ENCODE assay signal across 21 cellular contexts in the genomic region with DNA sequence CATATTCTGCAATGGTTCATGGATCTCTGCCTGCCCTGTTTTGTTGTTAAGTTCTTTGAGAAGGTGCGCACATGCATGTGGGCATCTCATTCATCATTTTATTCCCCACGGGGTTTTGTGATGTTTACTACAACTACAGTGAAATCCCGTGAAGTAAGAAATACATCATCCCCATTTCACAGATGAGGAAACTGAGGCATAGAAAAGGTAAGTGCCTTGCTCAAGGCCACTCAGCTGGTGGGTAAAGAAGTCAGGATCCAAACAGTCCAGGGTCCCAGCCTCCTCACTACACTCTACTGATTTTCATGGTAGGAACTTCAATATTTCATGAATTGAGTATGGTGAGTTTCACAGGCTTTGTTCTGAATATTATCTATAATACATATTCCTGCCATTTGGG.
A peak's percentile ranks its signal among the peaks of the same experiment; 100 is the strongest.
DNase-seq lines count a peak whose midpoint lies in the region; ATAC-seq, FAIRE-seq and TF ChIP-seq lines count a peak whose summit lies in the region.
"Had no signal": no experiment of that assay in that cellular context is flagged by ENCODE, and none has a peak within 500 bp of the region (broad histone marks: within the 10 kb centered on the region; RNA-seq: fewer than 3 reads in every experiment).

No MANE protein-coding gene starts in this region.

- H4K5ac ChIP-seq in mesendoderm (ENCODE audit: low read length) = no peak overlapping the region

- H3K4me2 ChIP-seq in HepG2 (ENCODE audit: low read depth, low read length) (no peak overlapping the region), K562 (ENCODE audit: insufficient read depth, low read length) (no peak overlapping the region), mesendoderm (ENCODE audit: low read length) (no peak overlapping the region)

- H3K4me3 ChIP-seq in HepG2 (replicated peaks in 1 of 3; ENCODE audit: insufficient read depth in 1 of 3, low read depth in 2 of 3, low read length in 3 of 3) (no peak overlapping the region), right lobe of liver (no peak overlapping the region), K562 (no peak overlapping the region), mesendoderm (ENCODE audit: low read length) (no peak overlapping the region)
- H3K4me3 ChIP-seq: BLaER1 treated with 17β-estradiol and CSF1 and Interleukin-3, amounts not matched to agents 10 nM and 100 nM had no signal

- H3K18ac ChIP-seq in mesendoderm (ENCODE audit: low read length) = no peak overlapping the region

- DNase-seq in HepG2 (ENCODE audit: low spot score) = no peak
- DNase-seq in right lobe of liver = no peak
- DNase-seq in K562 (ENCODE audit: extremely low read depth in 1 of 4, low spot score in 3 of 4) = no peak
- no peak for DNase-seq in mesendoderm
- no peak for DNase-seq in NCI-H1092 (lab: John Stamatoyannopoulos, UW)
- no peak for DNase-seq in DMS153 (lab: John Stamatoyannopoulos, UW)
- DNase-seq: CD4-positive, alpha-beta T cell; CD8-positive, alpha-beta memory T cell; DMS 273 treated with DMSO at 0.1 percent for 48 hours; DMS53; DMS79 treated with DMSO at 0.1 percent for 48 hours; GF-D8; H9 had no signal

- H3K23ac ChIP-seq in mesendoderm (ENCODE audit: low read length) = no peak overlapping the region

- TF ChIP-seq CTCF in HepG2 (CRISPR knock-in tag; IDR thresholded peaks at IDR 0.05) = no peak
- TF ChIP-seq CTCF in right lobe of liver (IDR thresholded peaks at IDR 0.05) = no peak
- TF ChIP-seq CTCF in K562 (IDR thresholded peaks at IDR 0.05 in 2 of 3, conservative IDR thresholded peaks at IDR 0.05 in 1 of 3; ENCODE audit: insufficient read depth in 2 of 3, low read depth in 1 of 3, low read length in 3 of 3) = no peak

- TF ChIP-seq POLR2A in HepG2 (IDR thresholded peaks at IDR 0.05; ENCODE audit: insufficient read depth in 1 of 2, low read depth in 2 of 2, low read length in 2 of 2) = no peak
- TF ChIP-seq POLR2A in right lobe of liver (IDR thresholded peaks at IDR 0.05) = no peak
- no peak for TF ChIP-seq POLR2A in K562 (conservative IDR thresholded peaks at IDR 0.05)

- no peak overlapping the region for H3K56ac ChIP-seq in mesendoderm (ENCODE audit: low read length)

- H2AK5ac ChIP-seq in mesendoderm (ENCODE audit: low read length) = no peak overlapping the region

- FAIRE-seq in HepG2 (lab: Jason Lieb, UNC) (no peak), K562 (lab: Jason Lieb, UNC) (no peak)
- FAIRE-seq: A204.1, D721Med, GM12891, GM18507 had no signal

- intact Hi-C loops in HepG2 (cut with micrococcal nuclease; ENCODE audit: unreplicated experiment) = no loop called here
- intact Hi-C loops in right lobe of liver (cut with DNase I) = no loop called here
- intact Hi-C loops in K562 (cut with micrococcal nuclease) = no loop called here

- peak overlapping the region; percentile 59 for H4K8ac ChIP-seq in mesendoderm (ENCODE audit: low read depth, low read length)

- TF ChIP-seq RAD21 in HepG2 (CRISPR knock-in tag; IDR thresholded peaks at IDR 0.05) = no peak
- TF ChIP-seq RAD21 in K562 (CRISPR knock-in tag; conservative IDR thresholded peaks at IDR 0.05 in 1 of 2, IDR thresholded peaks at IDR 0.05 in 1 of 2) = no peak

- no peak overlapping the region for H2BK15ac ChIP-seq in mesendoderm (replicated peaks; ENCODE audit: low read depth)

- no peaks in the 10 kb centered on the region for H3K4me1 ChIP-seq in HepG2 (ENCODE audit: insufficient read depth, low read length)
- no peaks in the 10 kb centered on the region for H3K4me1 ChIP-seq in right lobe of liver
- no peaks in the 10 kb centered on the region for H3K4me1 ChIP-seq in K562 (replicated peaks in 1 of 2; ENCODE audit: control insufficient read depth in 2 of 2, insufficient read depth in 2 of 2, low read length in 2 of 2)
- H3K4me1 ChIP-seq in mesendoderm (ENCODE audit: control insufficient read depth, low read depth, low read length) = no peaks in the 10 kb centered on the region

- no peak overlapping the region for H2BK120ac ChIP-seq in mesendoderm (ENCODE audit: low read depth, low read length)

- BruUV-seq in HepG2 (replicated peaks; lab: Mats Ljungman, UMichigan) (no TSS peak), K562 (replicated peaks; lab: Mats Ljungman, UMichigan) (no TSS peak)

- H3K9ac ChIP-seq in HepG2 (ENCODE audit: insufficient read depth, low read depth, low read length) (no peak overlapping the region), K562 (ENCODE audit: insufficient read depth in 1 of 2, low read depth in 2 of 2, low read length in 2 of 2) (no peak overlapping the region), mesendoderm (ENCODE audit: low read length) (no peak overlapping the region)
- H3K9ac ChIP-seq: BLaER1 treated with 17β-estradiol and CSF1 and Interleukin-3, amounts not matched to agents 10 nM and 100 nM had no signal

- in situ Hi-C loops in HepG2 (cut with HindIII; ENCODE audit: extremely low pct_ligation_motif_present, low pct_unique_long_range_greater_than_20kb) (no loop called here), K562 (cut with MboI) (no loop called here)

- H3K36me3 ChIP-seq in HepG2 (replicated peaks in 1 of 2; ENCODE audit: control insufficient read depth in 1 of 2, insufficient read depth in 2 of 2, low read length in 2 of 2) = no peaks in the 10 kb centered on the region
- H3K36me3 ChIP-seq in right lobe of liver = no peaks in the 10 kb centered on the region
- no peaks in the 10 kb centered on the region for H3K36me3 ChIP-seq in K562 (ENCODE audit: control insufficient read depth, insufficient read depth, low read length)
- no peaks in the 10 kb centered on the region for H3K36me3 ChIP-seq in mesendoderm (ENCODE audit: control insufficient read depth, insufficient read depth, low read length)
- H3K36me3 ChIP-seq: BLaER1 treated with 17β-estradiol and CSF1 and Interleukin-3, amounts not matched to agents 10 nM and 100 nM had no signal

- no peaks in the 10 kb centered on the region for H3K9me3 ChIP-seq in HepG2 (ENCODE audit: low read length)
- no peaks in the 10 kb centered on the region for H3K9me3 ChIP-seq in right lobe of liver
- no peaks in the 10 kb centered on the region for H3K9me3 ChIP-seq in K562 (replicated peaks; ENCODE audit: control insufficient read depth, insufficient read depth, low read depth, low read length)

- no peak overlapping the region for H2AFZ ChIP-seq in HepG2 (ENCODE audit: low read length)
- no peak overlapping the region for H2AFZ ChIP-seq in K562 (ENCODE audit: low read depth, low read length)

- H2BK5ac ChIP-seq in mesendoderm (ENCODE audit: low read length) = no peak overlapping the region

- no peaks in the 10 kb centered on the region for H3K9me1 ChIP-seq in K562 (ENCODE audit: control insufficient read depth, insufficient read depth, low read length)

- WGBS in HepG2 (ENCODE audit: low lambda C conversion rate) = 43% methylated on average over 3 of the region's 3 CpGs
- WGBS in right lobe of liver (ENCODE audit: insufficient coverage, low coverage, low lambda C conversion rate, missing lambda C conversion rate) = 92% methylated on average over 3 of the region's 3 CpGs
- 0% methylated on average over 3 of the region's 3 CpGs for WGBS in K562 (ENCODE audit: insufficient coverage, low coverage, missing lambda C conversion rate)
- WGBS in mesendoderm (ENCODE audit: extremely low coverage, insufficient coverage, low lambda C conversion rate) = no CpG with 5 or more reads among the region's 3 CpGs

- H3K79me1 ChIP-seq in mesendoderm (ENCODE audit: low read length) = no peaks in the 10 kb centered on the region

- no peaks in the 10 kb centered on the region for H4K20me1 ChIP-seq in HepG2 (ENCODE audit: insufficient read depth, low read length)
- no peaks in the 10 kb centered on the region for H4K20me1 ChIP-seq in K562 (replicated peaks; ENCODE audit: control insufficient read depth, insufficient read depth, low read length)
- H4K20me1 ChIP-seq: BLaER1 treated with 17β-estradiol and CSF1 and Interleukin-3, amounts not matched to agents 10 nM and 100 nM had no signal

- TF ChIP-seq EP300 in HepG2 (IDR thresholded peaks at IDR 0.05; ENCODE audit: low read depth in 2 of 2, low read length in 2 of 2) = no peak
- TF ChIP-seq EP300 in HepG2 (CRISPR knock-in tag; IDR thresholded peaks at IDR 0.05; ENCODE audit: borderline replicate concordance) = no peak
- no peak for TF ChIP-seq EP300 in K562 (IDR thresholded peaks at IDR 0.05; ENCODE audit: low read length)

- H3K27me3 ChIP-seq in HepG2 (ENCODE audit: control insufficient read depth in 1 of 2, insufficient read depth in 2 of 2, low read length in 2 of 2) (peaks cover 1 to 2% of the 10 kb centered on the region in 2 experiments; a peak in 2 of 5 replicates), right lobe of liver (no peaks in the 10 kb centered on the region), K562 (ENCODE audit: control insufficient read depth in 2 of 2, insufficient read depth in 2 of 2, low read length in 2 of 2) (peaks cover 3 to 8% of the 10 kb centered on the region in 2 experiments; a peak in 2 of 5 replicates), mesendoderm (ENCODE audit: insufficient read depth, low read length, poor library complexity) (no peaks in the 10 kb centered on the region)

- CTCF ChIA-PET in HepG2 (lab: Yijun Ruan, JAX; ENCODE audit: low intra/inter-chr PET ratio, low total read pairs) = no interaction called here
- CTCF ChIA-PET in K562 (lab: Yijun Ruan, JAX; ENCODE audit: low intra/inter-chr PET ratio) = no interaction called here

- H3K79me2 ChIP-seq in HepG2 (ENCODE audit: insufficient read depth, low read length) (no peaks in the 10 kb centered on the region), K562 (ENCODE audit: control insufficient read depth, insufficient read depth, low read length) (no peaks in the 10 kb centered on the region), mesendoderm (ENCODE audit: control insufficient read depth, insufficient read depth, low read length) (no peaks in the 10 kb centered on the region)

- H3K27ac ChIP-seq in HepG2 (ENCODE audit: extremely low read length, insufficient read depth, low read length) (no peak overlapping the region), right lobe of liver (no peak overlapping the region), K562 (ENCODE audit: extremely low read depth, low read depth, low read length) (no peak overlapping the region), mesendoderm (ENCODE audit: low read depth, low read length) (no peak overlapping the region)
- H3K27ac ChIP-seq: 22Rv1; BLaER1 treated with 17β-estradiol and CSF1 and Interleukin-3, amounts not matched to agents 10 nM and 100 nM had no signal

- ATAC-seq in HepG2 (no peak), right lobe of liver (no peak), K562 (no peak), HG02623 (IDR thresholded peaks at IDR 0.05; ENCODE audit: unreplicated experiment) (no peak)
- ATAC-seq: HCT116 had no signal

- H3K4ac ChIP-seq in mesendoderm (ENCODE audit: low read depth, low read length) = no peak overlapping the region

- POLR2A ChIA-PET in HepG2 (lab: Yijun Ruan, JAX) (no interaction called here), K562 (lab: Yijun Ruan, JAX) (interaction anchor here (1.0 kb wide), 1 partner anchor 18 kb away, joined by 5 read pairs; no protein-coding TSS in a partner anchor)

TF ChIP-seq in HepG2, 621 proteins besides CTCF, POLR2A, EP300 and RAD21 (continues in another document):
- TF ChIP-seq ZBTB1 (CRISPR knock-in tag; IDR thresholded peaks at IDR 0.05; ENCODE audit: borderline replicate concordance) = no peak
- peak; percentile 63 for TF ChIP-seq ZNF629 (CRISPR knock-in tag; conservative IDR thresholded peaks at IDR 0.05)
